ENCODE assay signal across 11 cellular contexts in the genomic region with DNA sequence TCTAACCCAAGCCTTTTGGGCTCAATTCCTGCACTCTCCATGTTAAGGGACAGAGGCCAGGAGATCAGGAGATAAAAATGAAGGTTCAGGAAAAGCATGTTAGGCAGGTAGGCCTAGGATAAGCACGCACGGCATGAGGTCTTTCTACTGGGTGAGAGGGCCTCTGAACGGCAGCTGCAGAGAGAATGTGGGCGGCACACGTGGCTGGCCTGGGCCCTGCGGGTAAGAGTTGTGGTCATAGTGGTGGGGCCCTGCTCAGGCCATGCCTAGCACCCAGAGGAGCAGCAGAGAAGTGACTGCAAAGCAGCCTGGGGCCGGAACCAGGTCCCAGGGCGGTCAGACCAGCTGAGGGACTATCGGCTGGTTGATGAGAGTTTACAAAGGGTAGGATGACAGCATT. TPM values are rescaled to one million over a fixed set of nuclear protein-coding genes. Genes with fewer than 3 reads are reported as not detected.
DNase-seq lines count a peak whose midpoint lies in the region; ATAC-seq, FAIRE-seq and TF ChIP-seq lines count a peak whose summit lies in the region.
"Had no signal": no experiment of that assay in that cellular context is flagged by ENCODE, and none has a peak within 500 bp of the region (broad histone marks: within the 10 kb centered on the region; RNA-seq: fewer than 3 reads in every experiment).

No MANE protein-coding gene starts in this region.

- H3K36me3 ChIP-seq in keratinocyte (ENCODE audit: control insufficient read depth in 2 of 2, extremely low read depth in 1 of 2, insufficient read depth in 2 of 2, low read length in 2 of 2), result no peaks in the 10 kb centered on the region
- H3K36me3 ChIP-seq: cardiac muscle cell had no signal

- H3K4me2 ChIP-seq in keratinocyte (ENCODE audit: control insufficient read depth, extremely low read depth, insufficient read depth, low read depth, low read length), result no peak overlapping the region

- no peaks in the 10 kb centered on the region for H3K79me2 ChIP-seq in keratinocyte (ENCODE audit: control insufficient read depth, insufficient read depth, low read length)

- dilution Hi-C loops in keratinocyte (cut with MboI; ENCODE audit: extremely low pct_ligation_motif_present, low sequenced_read_pairs), result no loop called here

- peaks cover 2% of the 10 kb centered on the region for H3K9me1 ChIP-seq in keratinocyte (ENCODE audit: control insufficient read depth, extremely low read depth, insufficient read depth, low read length)

- H3K9me3 ChIP-seq in keratinocyte (ENCODE audit: control insufficient read depth, low read depth, low read length), result no peaks in the 10 kb centered on the region

- DNase-seq in EL, result peak; percentile 72
- DNase-seq in NCI-H510A (lab: John Stamatoyannopoulos, UW), result peak; percentile 70
- no peak for DNase-seq in keratinocyte (ENCODE audit: low read depth, low spot score)
- DNase-seq in KG1 (lab: John Stamatoyannopoulos, UW), result no peak
- no peak for DNase-seq in stimulated activated naive CD4-positive, alpha-beta T cell treated with Interleukin-2 at 50 U/mL for 16 hours (lab: John Stamatoyannopoulos, UW)
- DNase-seq: CD4-positive, CD25-positive, alpha-beta regulatory T cell; nephron progenitor cell had no signal

- no peak for TF ChIP-seq POLR2A in GM18505 (IDR thresholded peaks at IDR 0.05; ENCODE audit: borderline replicate concordance, extremely low read depth, insufficient read depth, insufficient read length)

- peak overlapping the region; percentile 0 for H2AFZ ChIP-seq in keratinocyte (ENCODE audit: control insufficient read depth, low read length)

- peak; percentile 80 for ATAC-seq in GM21786 (IDR thresholded peaks at IDR 0.05; ENCODE audit: unreplicated experiment)
- ATAC-seq in GM18505 (IDR thresholded peaks at IDR 0.05; ENCODE audit: unreplicated experiment), result no peak
- no peak for ATAC-seq in GM21737 (IDR thresholded peaks at IDR 0.05; ENCODE audit: unreplicated experiment)

- H4K20me1 ChIP-seq in keratinocyte (ENCODE audit: control insufficient read depth, extremely low read depth, insufficient read depth, low read length), result no peaks in the 10 kb centered on the region

- no peak overlapping the region for H3K27ac ChIP-seq in keratinocyte (ENCODE audit: control insufficient read depth, insufficient read depth, low read length)
- H3K27ac ChIP-seq: cardiac muscle cell had no signal

- H3K27me3 ChIP-seq in keratinocyte (ENCODE audit: control insufficient read depth, extremely low read depth, insufficient read depth, low read length), result no peaks in the 10 kb centered on the region

- peaks cover 19% of the 10 kb centered on the region for H3K4me1 ChIP-seq in keratinocyte (ENCODE audit: control insufficient read depth, extremely low read depth, insufficient read depth, low read length)

- no peak overlapping the region for H3K4me3 ChIP-seq in keratinocyte (ENCODE audit: control insufficient read depth in 2 of 3, extremely low read depth in 1 of 3, insufficient read depth in 2 of 3, low read depth in 1 of 3, low read length in 3 of 3)
- H3K4me3 ChIP-seq: cardiac muscle cell had no signal

- no peak overlapping the region for H3K9ac ChIP-seq in keratinocyte (ENCODE audit: control insufficient read depth, extremely low read depth, insufficient read depth, low read length)

- no peak for TF ChIP-seq CTCF in keratinocyte (optimal IDR thresholded peaks at IDR 0.05 in 1 of 3, IDR thresholded peaks at IDR 0.05 in 1 of 3, conservative IDR thresholded peaks at IDR 0.05 in 1 of 3; ENCODE audit: extremely low read depth in 1 of 3, insufficient read depth in 2 of 3, low read length in 3 of 3)

- no peak for FAIRE-seq in keratinocyte (lab: Jason Lieb, UNC)

RNA-seq across cellular contexts. Expression of gene FOXO6, which starts 7.5 kb away (rescaled TPM):
- polyA plus RNA-seq in keratinocyte, result not detected in 3 replicates
- polyA plus RNA-seq in keratinocyte (2011; ENCODE audit: low read depth), result not detected
- polyA plus RNA-seq in keratinocyte (2011; cell fraction: cytosol; rRNA removed), result not detected in 2 replicates
- polyA plus RNA-seq in keratinocyte (2011; cell fraction: nucleus; rRNA removed), result not detected in 2 replicates
- polyA plus RNA-seq in keratinocyte (2012; ENCODE audit: low replicate concordance), result 0.18 TPM in 1 of 2 replicates, not detected in the other
- not detected in 3 replicates for polyA minus RNA-seq in keratinocyte
- not detected for polyA minus RNA-seq in keratinocyte (2011; cell fraction: cytosol; rRNA and poly(A)+ RNA removed)
- polyA minus RNA-seq in keratinocyte (2011; cell fraction: nucleus; rRNA and poly(A)+ RNA removed), result not detected in 2 replicates
- polyA plus RNA-seq: CD4-positive, CD25-positive, alpha-beta regulatory T cell had no signal

Comparison
In these comparisons a context has a peak if more than half of its experiments do, and no peak if none do; other contexts are left out.
1. DNase-seq: peak in EL (single experiment) and NCI-H510A (single experiment); none in keratinocyte (single experiment), KG1 (single experiment) and stimulated activated naive CD4-positive, alpha-beta T cell treated with Interleukin-2 at 50 U/mL for 16 hours (single experiment).